Comparison of ENCODE assay signal across 1 cellular context in the genomic region with DNA sequence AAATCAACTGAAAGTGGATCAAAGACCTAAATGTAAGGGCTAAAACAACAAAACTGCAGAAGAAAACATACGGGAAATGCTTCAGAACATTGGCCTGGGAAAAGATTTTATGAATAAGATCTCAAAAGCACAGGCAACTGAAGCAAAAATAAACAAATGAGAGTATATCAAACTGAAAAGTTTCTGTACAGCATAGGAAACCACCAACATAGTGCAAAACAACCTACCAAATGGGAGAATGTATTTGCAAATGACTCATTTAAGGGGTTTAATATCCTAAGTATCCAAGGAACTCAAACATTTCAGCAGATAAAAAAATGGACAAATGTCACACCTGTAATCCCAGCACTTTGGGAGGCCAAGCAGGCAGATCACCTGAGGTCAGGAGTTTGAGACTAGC.
TF ChIP-seq lines count a peak whose summit lies in the region.

No MANE protein-coding gene starts in this region.

TF ChIP-seq in IMR-90, 13 proteins besides CTCF, POLR2A, EP300 and RAD21 (continued from another document):
- TF ChIP-seq FOS (IDR thresholded peaks at IDR 0.05; ENCODE audit: low read depth, low read length): no peak
- TF ChIP-seq RCOR1 (IDR thresholded peaks at IDR 0.05; ENCODE audit: insufficient replicate concordance, low read length): no peak
- TF ChIP-seq NFE2L2 (IDR thresholded peaks at IDR 0.05; ENCODE audit: low read depth, low read length): no peak
